Comparison of ENCODE assay signal across 10 cellular contexts in the genomic region with DNA sequence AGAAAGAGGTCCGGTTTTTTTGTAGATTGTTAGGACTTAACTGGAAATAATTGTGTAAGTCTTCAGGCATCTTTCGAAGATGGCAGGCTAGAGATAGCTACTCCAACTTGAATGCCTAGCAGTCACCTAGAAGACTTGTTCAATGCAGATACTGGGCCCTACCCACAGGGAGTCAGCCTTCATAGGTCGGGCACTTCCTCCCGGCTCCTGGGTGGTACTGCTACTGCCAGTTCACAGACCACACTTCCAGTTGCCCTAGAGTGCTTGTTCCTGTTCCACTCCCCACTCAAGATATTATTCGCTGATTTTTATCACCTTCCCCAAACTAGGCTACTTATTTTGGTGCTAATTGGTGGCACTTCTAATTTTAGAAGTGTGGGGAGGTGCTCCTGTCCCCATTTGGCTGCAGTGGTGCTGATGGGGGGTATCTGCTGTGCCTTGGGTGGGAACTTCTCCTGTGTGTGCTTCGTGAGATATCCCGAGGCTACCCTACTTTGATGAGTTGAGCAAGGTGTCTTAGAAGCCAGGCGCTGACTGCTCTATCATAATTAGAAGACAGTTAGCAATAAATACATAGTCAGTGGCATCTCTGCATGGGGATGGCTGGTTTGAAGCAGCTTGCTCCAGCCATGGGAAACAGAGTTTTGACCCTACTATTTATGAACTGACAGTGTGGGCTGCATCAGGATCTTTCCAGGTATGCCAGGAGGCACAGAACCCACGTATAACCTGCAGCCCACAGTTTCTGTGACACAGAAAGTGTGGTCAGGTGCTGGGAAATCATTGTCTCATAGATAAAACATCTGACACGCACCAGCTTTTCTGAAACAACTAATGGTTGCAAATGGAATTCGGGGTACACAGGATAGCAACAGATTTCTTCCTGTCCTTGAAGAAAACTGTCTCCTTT. TPM values are rescaled to one million over a fixed set of nuclear protein-coding genes. Genes with fewer than 3 reads are reported as not detected.
DNase-seq lines count a peak whose midpoint lies in the region; ATAC-seq and TF ChIP-seq lines count a peak whose summit lies in the region.
"Had no signal": no experiment of that assay in that cellular context is flagged by ENCODE, and none has a peak within 500 bp of the region (broad histone marks: within the 10 kb centered on the region; RNA-seq: fewer than 3 reads in every experiment).

No MANE protein-coding gene starts in this region.

- peaks cover 0 to 21% (median 0%) of the 10 kb centered on the region in 6 donors for H3K36me3 ChIP-seq in spleen

- no peak for TF ChIP-seq POLR2A in spleen (IDR thresholded peaks at IDR 0.05)

- H3K9me3 Mint-ChIP-seq in central memory CD8-positive, alpha-beta T cell: no peaks in the 10 kb centered on the region
- no peaks in the 10 kb centered on the region for H3K9me3 Mint-ChIP-seq in chondrocyte (ENCODE audit: low read depth)
- H3K9me3 Mint-ChIP-seq: dendritic cell treated with granulocyte-macrophage colony-stimulating factor and Interleukin-4, amounts not matched to agents 40 ng/mL and 50 ng/mL, for 4 days had no signal

- no peak overlapping the region for H3K4me3 ChIP-seq in spleen

- H3K27ac Mint-ChIP-seq in central memory CD8-positive, alpha-beta T cell (ENCODE audit: low read depth): peak overlapping the region; percentile 76
- no peak overlapping the region for H3K27ac Mint-ChIP-seq in chondrocyte (ENCODE audit: unreplicated experiment)

- ATAC-seq in central memory CD8-positive, alpha-beta T cell (replicated peaks; ENCODE audit: extremely low read depth, poor library complexity, severe bottlenecking): peak; percentile 63
- ATAC-seq in GM18519 (IDR thresholded peaks at IDR 0.05; ENCODE audit: low FRiP score, unreplicated experiment): no peak

- no peaks in the 10 kb centered on the region for H3K36me3 Mint-ChIP-seq in central memory CD8-positive, alpha-beta T cell (ENCODE audit: insufficient read depth)
- H3K36me3 Mint-ChIP-seq in chondrocyte (ENCODE audit: low read depth): no peaks in the 10 kb centered on the region

- 44 to 52% (median 48%) methylated on average over 11 of the region's 11 CpGs for WGBS in spleen, 5 donors

- H3K4me1 Mint-ChIP-seq in central memory CD8-positive, alpha-beta T cell: peaks cover 99% of the 10 kb centered on the region
- peaks cover 44% of the 10 kb centered on the region for H3K4me1 Mint-ChIP-seq in chondrocyte (ENCODE audit: low read depth)

- no peaks in the 10 kb centered on the region for H3K27me3 ChIP-seq in spleen (replicated peaks in 1 of 7)

- DNase-seq in SKM-1 (lab: John Stamatoyannopoulos, UW; ENCODE audit: unreplicated experiment) (peak; percentile 14), SKM-1 treated with dmso at 0.1 percent for 144 hours (lab: John Stamatoyannopoulos, UW; ENCODE audit: unreplicated experiment) (no peak), RPMI8226 (peak; percentile 55), spleen (peak; percentile 73), AG08395 (ENCODE audit: low spot score) (no peak), chondrocyte (ENCODE audit: low spot score) (no peak)
- no peak for DNase-seq in central memory CD8-positive, alpha-beta T cell (ENCODE audit: low spot score in 2 of 2)
- DNase-seq: NCI-H146 had no signal

- intact Hi-C loops in spleen (cut with DNase I; ENCODE audit: low total_unique reads): no loop called here

- H3K27ac ChIP-seq in spleen: peak overlapping the region in 6 of 8 donors; percentile 17 to 71 (median 44)

- H3K9me3 ChIP-seq in spleen: no peaks in the 10 kb centered on the region

- H3K4me3 Mint-ChIP-seq in central memory CD8-positive, alpha-beta T cell: peak overlapping the region; percentile 55
- H3K4me3 Mint-ChIP-seq in chondrocyte (ENCODE audit: unreplicated experiment): no peak overlapping the region
- H3K4me3 Mint-ChIP-seq: dendritic cell treated with granulocyte-macrophage colony-stimulating factor and Interleukin-4, amounts not matched to agents 40 ng/mL and 50 ng/mL, for 4 days had no signal

- H3K27me3 Mint-ChIP-seq in central memory CD8-positive, alpha-beta T cell: no peaks in the 10 kb centered on the region
- no peaks in the 10 kb centered on the region for H3K27me3 Mint-ChIP-seq in chondrocyte (ENCODE audit: low read depth)
- H3K27me3 Mint-ChIP-seq: dendritic cell treated with granulocyte-macrophage colony-stimulating factor and Interleukin-4, amounts not matched to agents 40 ng/mL and 50 ng/mL, for 4 days had no signal

- H3K4me1 ChIP-seq in spleen: peaks cover 36 to 100% (median 83%) of the 10 kb centered on the region in 6 donors

- TF ChIP-seq CTCF in spleen (IDR thresholded peaks at IDR 0.05 in 8 of 11, conservative IDR thresholded peaks at IDR 0.05 in 3 of 11) (no peak), chondrocyte (IDR thresholded peaks at IDR 0.05) (no peak)

RNA-seq across cellular contexts. Expression of gene INPP4A, which starts 34.5 kb away (rescaled TPM):
- total RNA-seq in spleen (100 to 1,000 TPM in 1 of 7 donors, 10 to 100 TPM in 6; 55.1 to 102 (median 76.5) TPM), chondrocyte (25.9 to 33.3 TPM (median 26.1 TPM) in 3 replicates)
- 1 to 10 TPM; 6.4 to 9.7 (median 7.1) TPM for polyA plus RNA-seq in spleen

Comparison
In these comparisons a context has a peak if more than half of its experiments do, and no peak if none do; other contexts are left out.
1. DNase-seq: peak in SKM-1 (single experiment), RPMI8226 (single experiment) and spleen (single experiment); none in SKM-1 treated with dmso at 0.1 percent for 144 hours (single experiment), central memory CD8-positive, alpha-beta T cell (0 of 2), AG08395 (single experiment) and chondrocyte (single experiment).